ENCODE assay signal across 19 cellular contexts in genomic region chr7:90817846-90818245, GRCh38.
DNase-seq lines count a peak whose midpoint lies in the region; ATAC-seq and TF ChIP-seq lines count a peak whose summit lies in the region.
"Had no signal": no experiment of that assay in that cellular context is flagged by ENCODE, and none has a peak within 500 bp of the region (broad histone marks: within the 10 kb centered on the region; RNA-seq: fewer than 3 reads in every experiment).

No MANE protein-coding gene starts in this region.

- peak overlapping the region in 1 of 5 experiments; percentile 45 for H3K4me3 Mint-ChIP-seq in brain
- H3K4me3 Mint-ChIP-seq in nephron progenitor cell: no peak overlapping the region
- H3K4me3 Mint-ChIP-seq in natural killer cell treated with Interleukin-12 subunit alpha and Interleukin-12 subunit beta and Interleukin-15 and Interleukin-18, amount 100 ng/mL, for 72 hours: no peak overlapping the region
- H3K4me3 Mint-ChIP-seq: immature natural killer cell had no signal

- DNase-seq in nephron progenitor cell: no peak
- DNase-seq in GM03348 (ENCODE audit: low spot score): no peak
- no peak for DNase-seq in G401 (ENCODE audit: low spot score)
- no peak for DNase-seq in natural killer cell treated with Interleukin-12 subunit alpha and Interleukin-12 subunit beta and Interleukin-15 and Interleukin-18, amount 100 ng/mL, for 72 hours (ENCODE audit: low spot score)
- DNase-seq: activated naive CD4-positive, alpha-beta T cell treated with Interleukin-2 at 50 U/mL for 16 hours; cerebellar nuclear complex; DMS79; effector memory CD4-positive, alpha-beta T cell; immature natural killer cell; KBM-7; MV-4-11; NCI-H2029; NCI-H446 treated with DMSO at 0.1 percent for 48 hours; stimulated activated naive CD8-positive, alpha-beta T cell treated with anti-CD3 and anti-CD28 coated beads, Interleukin-15, Interleukin-2, amounts not matched to agents 100 U/mL and 50 U/mL, for 24 hours; upper lobe of right lung had no signal

- peaks cover 3% of the 10 kb centered on the region; the same call in 1 of the 2 replicates for H4K20me1 ChIP-seq in KMS-11 (ENCODE audit: insufficient read depth)

- H3K4me3 ChIP-seq in KMS-11 (IDR thresholded peaks at IDR 0.05; ENCODE audit: insufficient read depth, low read depth, low read length): no peak overlapping the region
- H3K4me3 ChIP-seq: upper lobe of right lung had no signal

- H2AFZ ChIP-seq in KMS-11 (ENCODE audit: low read depth): no peak overlapping the region

- H3K79me2 ChIP-seq in KMS-11 (ENCODE audit: insufficient read depth, low read depth): peaks cover 66% of the 10 kb centered on the region

- peaks cover 44% of the 10 kb centered on the region for H3K4me1 ChIP-seq in KMS-11 (ENCODE audit: low read depth, poor library complexity, severe bottlenecking)
- H3K4me1 ChIP-seq: upper lobe of right lung had no signal

- no peaks in the 10 kb centered on the region for H3K27me3 ChIP-seq in KMS-11 (ENCODE audit: insufficient read depth, low read depth)
- H3K27me3 ChIP-seq: upper lobe of right lung had no signal

- TF ChIP-seq CTCF in 22Rv1 (IDR thresholded peaks at IDR 0.05) (no peak), KMS-11 (conservative IDR thresholded peaks at IDR 0.05; ENCODE audit: low read depth, low read length) (no peak), brain (conservative IDR thresholded peaks at IDR 0.05) (no peak), nephron progenitor cell (IDR thresholded peaks at IDR 0.05) (no peak)

- no peak overlapping the region for H3K9ac ChIP-seq in KMS-11

- peak overlapping the region; percentile 20; the same call in 1 of the 2 replicates for H3K4me2 ChIP-seq in KMS-11

- in situ Hi-C loops in G401 (cut with HindIII; ENCODE audit: low sequenced_read_pairs): no loop called here

- peaks cover 2 to 15% (median 9%) of the 10 kb centered on the region in 5 experiments for H3K9me3 Mint-ChIP-seq in brain
- peaks cover 18% of the 10 kb centered on the region for H3K9me3 Mint-ChIP-seq in nephron progenitor cell
- H3K9me3 Mint-ChIP-seq in natural killer cell treated with Interleukin-12 subunit alpha and Interleukin-12 subunit beta and Interleukin-15 and Interleukin-18, amount 100 ng/mL, for 72 hours: peaks cover 25% of the 10 kb centered on the region

- H3K36me3 Mint-ChIP-seq in brain (peaks cover 36% of the 10 kb centered on the region), nephron progenitor cell (ENCODE audit: low read depth) (peaks cover 21% of the 10 kb centered on the region)
- no peaks in the 10 kb centered on the region for H3K36me3 Mint-ChIP-seq in natural killer cell treated with Interleukin-12 subunit alpha and Interleukin-12 subunit beta and Interleukin-15 and Interleukin-18, amount 100 ng/mL, for 72 hours
- H3K36me3 Mint-ChIP-seq: immature natural killer cell had no signal

- 0 out of 2 replicates have a peak overlapping the region, but pooled peaks have one; percentile 3 for H3K27ac ChIP-seq in 22Rv1
- no peak overlapping the region for H3K27ac ChIP-seq in KMS-11
- H3K27ac ChIP-seq: upper lobe of right lung had no signal

- no peaks in the 10 kb centered on the region for H3K27me3 Mint-ChIP-seq in brain
- no peaks in the 10 kb centered on the region for H3K27me3 Mint-ChIP-seq in nephron progenitor cell (ENCODE audit: low read depth, poor library complexity)
- no peaks in the 10 kb centered on the region for H3K27me3 Mint-ChIP-seq in natural killer cell treated with Interleukin-12 subunit alpha and Interleukin-12 subunit beta and Interleukin-15 and Interleukin-18, amount 100 ng/mL, for 72 hours

- H3K36me3 ChIP-seq in KMS-11 (ENCODE audit: insufficient read depth): 0 out of 2 replicates have a peak, but pooled peaks cover 4% of the 10 kb centered on the region
- H3K36me3 ChIP-seq: upper lobe of right lung had no signal

- peak overlapping the region in 4 of 5 experiments; percentile 20 to 79 (median 56) for H3K27ac Mint-ChIP-seq in brain
- peak overlapping the region; percentile 26 for H3K27ac Mint-ChIP-seq in nephron progenitor cell
- no peak overlapping the region for H3K27ac Mint-ChIP-seq in natural killer cell treated with Interleukin-12 subunit alpha and Interleukin-12 subunit beta and Interleukin-15 and Interleukin-18, amount 100 ng/mL, for 72 hours
- H3K27ac Mint-ChIP-seq: immature natural killer cell had no signal

- H3K4me1 Mint-ChIP-seq in brain (peaks cover 22% of the 10 kb centered on the region), nephron progenitor cell (no peaks in the 10 kb centered on the region)
- no peaks in the 10 kb centered on the region for H3K4me1 Mint-ChIP-seq in natural killer cell treated with Interleukin-12 subunit alpha and Interleukin-12 subunit beta and Interleukin-15 and Interleukin-18, amount 100 ng/mL, for 72 hours (ENCODE audit: low read depth in 2 of 2)
- H3K4me1 Mint-ChIP-seq: immature natural killer cell had no signal

- ATAC-seq in HG03432 (IDR thresholded peaks at IDR 0.05; ENCODE audit: unreplicated experiment): no peak
- ATAC-seq in natural killer cell treated with Interleukin-12 subunit alpha and Interleukin-12 subunit beta and Interleukin-15 and Interleukin-18, amount 100 ng/mL, for 72 hours: no peak
- ATAC-seq: stimulated activated naive CD8-positive, alpha-beta T cell treated with anti-CD3 and anti-CD28 coated beads, Interleukin-15, Interleukin-2, amounts not matched to agents 100 U/mL and 50 U/mL, for 24 hours; upper lobe of right lung had no signal

Comparison
In these comparisons a context has a peak if more than half of its experiments do, and no peak if none do; other contexts are left out.
1. H3K27ac Mint-ChIP-seq: peak in brain (4 of 5) and nephron progenitor cell (single experiment); none in natural killer cell treated with Interleukin-12 subunit alpha and Interleukin-12 subunit beta and Interleukin-15 and Interleukin-18, amount 100 ng/mL, for 72 hours (0 of 2).